In the genomic region with DNA sequence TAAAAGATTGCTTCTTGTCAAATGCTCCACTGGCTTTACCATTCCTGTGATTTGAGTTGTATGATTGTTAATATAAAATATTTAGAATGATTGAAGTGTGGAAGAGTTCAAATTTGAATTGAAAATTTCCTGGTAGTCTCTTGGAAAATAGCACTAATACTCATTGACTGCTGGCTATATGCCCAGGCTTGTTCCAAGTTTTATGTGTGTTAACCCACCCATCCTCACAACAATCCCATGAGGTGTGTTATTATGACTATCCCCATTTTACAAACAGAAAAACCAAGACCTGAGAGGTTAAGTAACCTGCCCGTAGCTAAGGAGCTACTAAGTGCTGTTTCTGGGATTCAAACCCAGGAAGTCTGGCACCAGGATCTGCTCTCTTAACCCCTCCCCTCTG, we compare ENCODE assay signal across 8 cellular contexts.
"Had no signal": no experiment of that assay in that cellular context is flagged by ENCODE, and none has a peak within 500 bp of the region (broad histone marks: within the 10 kb centered on the region; RNA-seq: fewer than 3 reads in every experiment).

No MANE protein-coding gene starts in this region.

- DNase-seq: activated CD8-positive, alpha-beta memory T cell treated with anti-CD3 and anti-CD28 coated beads, Interleukin-2, amount 10 ng/mL, durations not matched to agents 7 days and 5 days; activated T-cell treated with anti-CD3 and anti-CD28 coated beads, Interleukin-2, amount 50 U/mL, for 1 hour; hippocampal formation; kidney glomerular epithelial cell; occipital lobe had no signal

- H3K36me3 ChIP-seq: ascending aorta, cardiac muscle cell, WERI-Rb-1 had no signal

- H3K9me3 ChIP-seq: ascending aorta had no signal

- H3K4me3 ChIP-seq: ascending aorta, cardiac muscle cell had no signal

- H3K27me3 ChIP-seq: ascending aorta, cardiac muscle cell had no signal

- ATAC-seq: activated CD8-positive, alpha-beta memory T cell treated with anti-CD3 and anti-CD28 coated beads, Interleukin-2, amount 10 ng/mL, durations not matched to agents 7 days and 5 days had no signal

- H3K27ac ChIP-seq: cardiac muscle cell, WERI-Rb-1 had no signal
